In the genomic region with DNA sequence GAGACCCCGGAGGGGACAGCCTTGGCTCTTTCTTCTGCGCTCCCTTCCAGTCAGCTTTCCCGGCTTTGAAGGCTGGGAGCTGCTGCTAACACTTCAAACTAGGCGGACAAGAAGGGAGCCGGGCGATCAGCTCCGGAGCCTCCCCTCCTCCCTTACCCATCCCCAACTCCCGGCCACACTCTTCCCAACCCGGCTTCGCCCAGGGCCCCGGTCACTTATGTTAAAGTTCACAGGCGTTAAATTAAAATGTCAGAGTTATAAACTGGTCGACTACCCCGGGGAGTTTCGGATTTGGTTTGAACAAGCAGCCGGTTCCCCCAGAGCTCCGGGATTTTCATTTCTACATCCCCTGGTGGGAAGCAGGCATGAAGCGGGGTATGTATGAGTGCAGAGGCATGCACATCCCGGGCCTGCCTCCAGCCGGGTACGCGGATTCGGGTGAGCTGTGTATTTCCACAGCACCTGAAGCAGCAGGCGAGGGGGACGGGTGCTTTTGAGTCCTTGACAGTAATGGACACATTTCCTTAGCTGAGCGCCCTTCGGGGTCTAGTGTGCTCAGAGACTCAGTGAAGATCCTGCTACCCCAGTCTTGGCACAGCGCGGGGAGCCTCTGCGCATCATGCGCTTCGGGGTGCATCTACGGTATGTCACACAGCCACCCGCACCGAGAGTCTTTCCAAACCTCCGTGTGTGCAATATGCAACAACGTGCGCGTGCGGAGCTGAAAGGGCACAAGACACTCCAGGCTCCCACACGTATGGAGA, we compare ENCODE assay signal across 8 cellular contexts. TPM values are rescaled to one million over a fixed set of nuclear protein-coding genes. Genes with fewer than 3 reads are reported as not detected.
DNase-seq lines count a peak whose midpoint lies in the region; ATAC-seq and TF ChIP-seq lines count a peak whose summit lies in the region.

No MANE protein-coding gene starts in this region.

- no peak overlapping the region for H4K8ac ChIP-seq in H9 (replicated peaks; ENCODE audit: insufficient read length, low read depth, low read length)

- POLR2A ChIA-PET in CD8-positive, alpha-beta T cell (lab: Charles Lee), result no interaction called here

- intact Hi-C loops in CD8-positive, alpha-beta T cell (cut with DNase I, micrococcal nuclease), result no loop called here

- no peaks in the 10 kb centered on the region; a peak in 1 of 7 replicates for H3K36me3 Mint-ChIP-seq in H9 (ENCODE audit: insufficient read depth in 1 of 3, low read depth in 3 of 3)
- no peaks in the 10 kb centered on the region for H3K36me3 Mint-ChIP-seq in CD8-positive, alpha-beta T cell

- peak overlapping the region; percentile 28 for H3K9ac ChIP-seq in H9 (ENCODE audit: extremely low read depth, insufficient read length, low read length)

- no peak overlapping the region for H3K27ac ChIP-seq in H9 (ENCODE audit: insufficient read length, low read depth, low read length)
- H3K27ac ChIP-seq in CD8-positive, alpha-beta T cell (ENCODE audit: low read depth, low read length), result no peak overlapping the region

- no peak for ATAC-seq in CD8-positive, alpha-beta T cell

- H2BK15ac ChIP-seq in H9 (ENCODE audit: low read depth, low read length), result no peak overlapping the region

- H3K9me3 ChIP-seq in H9 (ENCODE audit: control insufficient read depth, low read depth, low read length), result no peaks in the 10 kb centered on the region
- no peaks in the 10 kb centered on the region for H3K9me3 ChIP-seq in CD8-positive, alpha-beta T cell (ENCODE audit: low read length)

- peak overlapping the region; percentile 29 for H2AFZ ChIP-seq in H9 (ENCODE audit: low read length)

- H3K4me1 ChIP-seq in H9 (ENCODE audit: insufficient read depth, low read length), result no peaks in the 10 kb centered on the region
- no peaks in the 10 kb centered on the region for H3K4me1 ChIP-seq in CD8-positive, alpha-beta T cell (ENCODE audit: insufficient read depth, low read length)

- no CpG with 5 or more reads among the region's 41 CpGs for WGBS in H9 (ENCODE audit: extremely low coverage, insufficient read length, low lambda C conversion rate)

- no peaks in the 10 kb centered on the region for H3K9me3 Mint-ChIP-seq in H9
- no peaks in the 10 kb centered on the region for H3K9me3 Mint-ChIP-seq in CD8-positive, alpha-beta T cell

- H4K20me1 ChIP-seq in H9 (ENCODE audit: control insufficient read depth, insufficient read depth, insufficient read length), result no peaks in the 10 kb centered on the region

- H3K23ac ChIP-seq in H9 (ENCODE audit: insufficient read length, low read depth, low read length), result no peak overlapping the region

- H3K27ac Mint-ChIP-seq in H9, result no peak overlapping the region
- no peak overlapping the region for H3K27ac Mint-ChIP-seq in CD8-positive, alpha-beta T cell

- CTCF ChIA-PET in CD8-positive, alpha-beta T cell (lab: Charles Lee), result no interaction called here

- no peaks in the 10 kb centered on the region for H3K36me3 ChIP-seq in CD8-positive, alpha-beta T cell (ENCODE audit: insufficient read depth, low read length)

- no peak overlapping the region for H2AK5ac ChIP-seq in H9 (ENCODE audit: insufficient read length, low read length)

- no peaks in the 10 kb centered on the region for H3K79me1 ChIP-seq in H9 (ENCODE audit: insufficient read depth, low read depth, low read length, poor library complexity, severe bottlenecking)

- H3K56ac ChIP-seq in H9 (ENCODE audit: insufficient read length, low read depth, low read length), result no peak overlapping the region

- H3K18ac ChIP-seq in H9 (ENCODE audit: insufficient read length, low read depth, low read length), result no peak overlapping the region

- peak; percentile 55 for DNase-seq in H9
- DNase-seq in amygdala (lab: John Stamatoyannopoulos, UW), result peak in 53 of 56 donors; percentile 9 to 86 (median 61)
- DNase-seq in hypothalamus (lab: John Stamatoyannopoulos, UW), result peak in 45 of 51 donors; percentile 6 to 92 (median 59)
- DNase-seq in putamen (ENCODE audit: low spot score), result peak; percentile 76
- no peak for DNase-seq in activated gamma-delta T cell (lab: John Stamatoyannopoulos, UW)
- DNase-seq in NCI-H2171 (lab: John Stamatoyannopoulos, UW), result no peak
- no peak for DNase-seq in stimulated activated CD4-positive, alpha-beta T cell treated with anti-CD3 and anti-CD28 coated beads, Interleukin-1b, Interleukin-23, amount 100 ng/mL, for 48 hours
- no peak for DNase-seq in CD8-positive, alpha-beta T cell

- H3K27me3 Mint-ChIP-seq in H9 (ENCODE audit: low read depth), result peaks cover 83% of the 10 kb centered on the region
- H3K27me3 Mint-ChIP-seq in CD8-positive, alpha-beta T cell (ENCODE audit: low read depth), result peaks cover 46% of the 10 kb centered on the region

- H2BK5ac ChIP-seq in H9 (ENCODE audit: insufficient read length, low read length), result no peak overlapping the region

- H2BK12ac ChIP-seq in H9 (ENCODE audit: insufficient read length, low read depth, low read length), result no peak overlapping the region

- H3K27me3 ChIP-seq in H9 (ENCODE audit: insufficient read depth, low read length), result peaks cover 20% of the 10 kb centered on the region; the same call in 1 of the 2 replicates
- H3K27me3 ChIP-seq in CD8-positive, alpha-beta T cell (ENCODE audit: insufficient read depth, low read length), result peaks cover 6% of the 10 kb centered on the region

- peak overlapping the region; percentile 75 to 97 for H3K4me3 Mint-ChIP-seq in H9
- H3K4me3 Mint-ChIP-seq in CD8-positive, alpha-beta T cell, result no peak overlapping the region

- no peak overlapping the region for H2BK120ac ChIP-seq in H9 (ENCODE audit: low read depth, low read length, poor library complexity, severe bottlenecking)

- H4K91ac ChIP-seq in H9 (ENCODE audit: insufficient read length, low read depth, low read length), result no peak overlapping the region

- H4K5ac ChIP-seq in H9 (ENCODE audit: insufficient read length, low read depth, low read length), result no peak overlapping the region

- peaks cover 30% of the 10 kb centered on the region for H3K23me2 ChIP-seq in H9 (ENCODE audit: insufficient read length, low read depth, low read length, poor library complexity, severe bottlenecking)

- H3K79me2 ChIP-seq in H9 (ENCODE audit: insufficient read depth, low read length), result no peaks in the 10 kb centered on the region

- H3K4me1 Mint-ChIP-seq in H9, result peaks cover 22 to 29% of the 10 kb centered on the region in 2 experiments
- peaks cover 13% of the 10 kb centered on the region for H3K4me1 Mint-ChIP-seq in CD8-positive, alpha-beta T cell (ENCODE audit: low read depth)

- no peak overlapping the region for H3K14ac ChIP-seq in H9 (ENCODE audit: insufficient read depth, low read length)

- no peak overlapping the region for H3T11ph ChIP-seq in H9 (ENCODE audit: low read length)

- peak overlapping the region; percentile 99 for H3K4me2 ChIP-seq in H9 (ENCODE audit: insufficient read depth, insufficient read length, low read length)

- TF ChIP-seq CTCF in H9 (conservative IDR thresholded peaks at IDR 0.05), result no peak
- no peak for TF ChIP-seq CTCF in CD8-positive, alpha-beta T cell (IDR thresholded peaks at IDR 0.05)

- H2BK20ac ChIP-seq in H9 (ENCODE audit: low read depth, low read length, poor library complexity, severe bottlenecking), result no peak overlapping the region

- no peak overlapping the region for H3K4me3 ChIP-seq in CD8-positive, alpha-beta T cell (ENCODE audit: low read depth, low read length)

- H3K4ac ChIP-seq in H9 (ENCODE audit: low read depth, low read length), result no peak overlapping the region

RNA-seq across cellular contexts. Expression of a gene that starts 0.9 kb away (rescaled TPM):
- not detected in 2 replicates for total RNA-seq in H9 (2021)
- total RNA-seq in CD8-positive, alpha-beta T cell, result not detected

Comparison
In these comparisons a context has a peak if more than half of its experiments do, and no peak if none do; other contexts are left out.
1. DNase-seq: peak in H9 (single experiment), amygdala (53 of 56), hypothalamus (45 of 51) and putamen (single experiment); none in activated gamma-delta T cell (single experiment), NCI-H2171 (single experiment), stimulated activated CD4-positive, alpha-beta T cell treated with anti-CD3 and anti-CD28 coated beads, Interleukin-1b, Interleukin-23, amount 100 ng/mL, for 48 hours (single experiment) and CD8-positive, alpha-beta T cell (0 of 7).